ENCODE assay signal across 18 cellular contexts in genomic region chr4:81465668-81466357, GRCh38. TPM values are rescaled to one million over a fixed set of nuclear protein-coding genes. Genes with fewer than 3 reads are reported as not detected.
A peak's percentile ranks its signal among the peaks of the same experiment; 100 is the strongest.
DNase-seq lines count a peak whose midpoint lies in the region; ATAC-seq, FAIRE-seq and TF ChIP-seq lines count a peak whose summit lies in the region.
"Had no signal": no experiment of that assay in that cellular context is flagged by ENCODE, and none has a peak within 500 bp of the region (broad histone marks: within the 10 kb centered on the region; RNA-seq: fewer than 3 reads in every experiment).

No MANE protein-coding gene starts in this region.

- no peak overlapping the region for H3K27ac Mint-ChIP-seq in natural killer cell treated with Interleukin-12 subunit alpha and Interleukin-12 subunit beta and Interleukin-15 and Interleukin-18, amount 100 ng/mL, for 72 hours
- H3K27ac Mint-ChIP-seq: activated naive CD8-positive, alpha-beta T cell treated with anti-CD3 and anti-CD28 coated beads, Interleukin-2, amount 50 U/mL, for 24 hours had no signal

- H3K9me3 ChIP-seq in A549 (no peaks in the 10 kb centered on the region), breast epithelium (no peaks in the 10 kb centered on the region)
- H3K9me3 ChIP-seq: esophagus muscularis mucosa had no signal

- POLR2A ChIA-PET in A549 (lab: Yijun Ruan, JAX) = no interaction called here

- DNase-seq in A549 (ENCODE audit: low read depth in 1 of 2, low spot score in 1 of 2) = no peak
- DNase-seq in NCI-H1436 (lab: John Stamatoyannopoulos, UW) = peak; percentile 84
- DNase-seq in NCI-H774 (lab: John Stamatoyannopoulos, UW) = peak; percentile 73
- DNase-seq in left colon = no peak
- no peak for DNase-seq in breast epithelium (ENCODE audit: low spot score in 2 of 2)
- DNase-seq in natural killer cell treated with Interleukin-12 subunit alpha and Interleukin-12 subunit beta and Interleukin-15 and Interleukin-18, amount 100 ng/mL, for 72 hours (ENCODE audit: low spot score) = no peak
- DNase-seq: activated CD4-positive, alpha-beta T cell treated with anti-CD3 and anti-CD28 coated beads for 1 hour; activated naive CD8-positive, alpha-beta T cell treated with anti-CD3 and anti-CD28 coated beads, Interleukin-2, amount 50 U/mL, for 24 hours; activated T-cell treated with anti-CD3 and anti-CD28 coated beads, Interleukin-2, amount 50 U/mL, for 1 hour; CD4-positive, alpha-beta memory T cell; H7; mammary epithelial cell; NCI-H1694 treated with DMSO at 0.1 percent for 48 hours; nucleus accumbens had no signal

- FAIRE-seq in A549 (lab: Jason Lieb, UNC) = no peak

- H3K4me1 ChIP-seq in A549 (no peaks in the 10 kb centered on the region), breast epithelium (peaks cover 0 to 13% of the 10 kb centered on the region in 2 donors)

- no peaks in the 10 kb centered on the region for H3K9me3 Mint-ChIP-seq in natural killer cell treated with Interleukin-12 subunit alpha and Interleukin-12 subunit beta and Interleukin-15 and Interleukin-18, amount 100 ng/mL, for 72 hours
- H3K9me3 Mint-ChIP-seq: activated naive CD8-positive, alpha-beta T cell treated with anti-CD3 and anti-CD28 coated beads, Interleukin-2, amount 50 U/mL, for 24 hours; CD4-positive, alpha-beta memory T cell had no signal

- CTCF ChIA-PET in A549 (lab: Yijun Ruan, JAX) = interaction anchor here (1.7 to 3.1 kb wide), 3 partner anchors 379 to 806 kb away, joined by 5 to 25 read pairs (median 7); no protein-coding TSS in a partner anchor

- H3K4me3 Mint-ChIP-seq in natural killer cell treated with Interleukin-12 subunit alpha and Interleukin-12 subunit beta and Interleukin-15 and Interleukin-18, amount 100 ng/mL, for 72 hours = no peak overlapping the region
- H3K4me3 Mint-ChIP-seq: activated naive CD8-positive, alpha-beta T cell treated with anti-CD3 and anti-CD28 coated beads, Interleukin-2, amount 50 U/mL, for 24 hours; CD4-positive, alpha-beta memory T cell had no signal

- peaks cover 29 to 46% of the 10 kb centered on the region in 2 donors for H3K4me1 Mint-ChIP-seq in natural killer cell treated with Interleukin-12 subunit alpha and Interleukin-12 subunit beta and Interleukin-15 and Interleukin-18, amount 100 ng/mL, for 72 hours (ENCODE audit: low read depth in 2 of 2)

- TF ChIP-seq CTCF in A549 (IDR thresholded peaks at IDR 0.05) (no peak), breast epithelium (IDR thresholded peaks at IDR 0.05) (no peak)

- no peaks in the 10 kb centered on the region for H3K27me3 ChIP-seq in breast epithelium
- H3K27me3 ChIP-seq: esophagus muscularis mucosa had no signal

- H3K27ac ChIP-seq in A549 = no peak overlapping the region
- no peak overlapping the region for H3K27ac ChIP-seq in breast epithelium
- H3K27ac ChIP-seq: esophagus muscularis mucosa had no signal

- intact Hi-C loops in left colon (cut with DNase I, micrococcal nuclease) (loop anchor here in 1 of 2 donors (10.0 kb wide), 1 partner anchor 379 kb away; no protein-coding TSS in a partner anchor), breast epithelium (cut with DNase I; ENCODE audit: low total_unique reads) (no loop called here)

- no peaks in the 10 kb centered on the region for H3K36me3 ChIP-seq in breast epithelium
- H3K36me3 ChIP-seq: esophagus muscularis mucosa had no signal

- H3K36me3 Mint-ChIP-seq in natural killer cell treated with Interleukin-12 subunit alpha and Interleukin-12 subunit beta and Interleukin-15 and Interleukin-18, amount 100 ng/mL, for 72 hours = no peaks in the 10 kb centered on the region

- ATAC-seq in A549 = no peak
- ATAC-seq in left colon = peak; percentile 68
- ATAC-seq in GM21737 (IDR thresholded peaks at IDR 0.05; ENCODE audit: unreplicated experiment) = no peak
- no peak for ATAC-seq in GM21786 (IDR thresholded peaks at IDR 0.05; ENCODE audit: unreplicated experiment)
- ATAC-seq in natural killer cell treated with Interleukin-12 subunit alpha and Interleukin-12 subunit beta and Interleukin-15 and Interleukin-18, amount 100 ng/mL, for 72 hours = no peak
- ATAC-seq: activated naive CD8-positive, alpha-beta T cell treated with anti-CD3 and anti-CD28 coated beads, Interleukin-2, amount 50 U/mL, for 24 hours had no signal

- TF ChIP-seq POLR2A in A549 (IDR thresholded peaks at IDR 0.05; ENCODE audit: low read length) = no peak
- TF ChIP-seq POLR2A in breast epithelium (IDR thresholded peaks at IDR 0.05) = no peak

- no peak overlapping the region for H3K4me2 ChIP-seq in A549

- H3K4me3 ChIP-seq in A549 (no peak overlapping the region), breast epithelium (no peak overlapping the region)
- H3K4me3 ChIP-seq: esophagus muscularis mucosa, skin epidermis had no signal

- WGBS in A549 (ENCODE audit: missing lambda C conversion rate) = 24% methylated on average over 6 of the region's 6 CpGs

- no peak for TF ChIP-seq EP300 in A549 (IDR thresholded peaks at IDR 0.05)

- no peak for TF ChIP-seq RAD21 in A549 (conservative IDR thresholded peaks at IDR 0.05 in 1 of 2, IDR thresholded peaks at IDR 0.05 in 1 of 2)

- H3K27me3 Mint-ChIP-seq in natural killer cell treated with Interleukin-12 subunit alpha and Interleukin-12 subunit beta and Interleukin-15 and Interleukin-18, amount 100 ng/mL, for 72 hours = no peaks in the 10 kb centered on the region
- H3K27me3 Mint-ChIP-seq: activated naive CD8-positive, alpha-beta T cell treated with anti-CD3 and anti-CD28 coated beads, Interleukin-2, amount 50 U/mL, for 24 hours; CD4-positive, alpha-beta memory T cell had no signal

TF ChIP-seq in A549, 52 proteins besides CTCF, POLR2A, EP300 and RAD21:
- TF ChIP-seq MAFK (IDR thresholded peaks at IDR 0.05; ENCODE audit: partially characterized antibody) (peak; percentile 91), E2F6 (IDR thresholded peaks at IDR 0.05; ENCODE audit: borderline replicate concordance, low read depth) (no peak), NR3C1 (IDR thresholded peaks at IDR 0.05) (no peak)
TF ChIP-seq in A549: peak in this region for 1.

RNA-seq across cellular contexts. Expression of gene RASGEF1B, which starts 5.9 kb away (rescaled TPM):
- polyA plus RNA-seq in A549 (2011; rRNA removed) = 0.16 and 0.24 TPM in 2 replicates
- 0.03 TPM in 1 of 2 replicates, not detected in the other for polyA plus RNA-seq in A549 (2012; cell fraction: cytosol; rRNA removed)
- 0.02 TPM in 1 of 2 replicates, not detected in the other for polyA plus RNA-seq in A549 (2012; cell fraction: nucleus; rRNA removed)
- polyA plus RNA-seq in A549 (2017; fragmentation: RNase III; extraction: RNeasy Plus Mini Kit Qiagen cat#74134 plus additional on column Dnase treatment) = not detected in 3 replicates
- 0.19 and 0.21 TPM in 2 replicates for polyA minus RNA-seq in A549 (2011; rRNA and poly(A)+ RNA removed)
- total RNA-seq in left colon = 10 to 100 TPM; 13.5 to 24.1 TPM
- 10 to 100 TPM; 16.4 to 45.8 (median 25.0) TPM for total RNA-seq in breast epithelium
- total RNA-seq in natural killer cell treated with Interleukin-12 subunit alpha and Interleukin-12 subunit beta and Interleukin-15 and Interleukin-18, amount 100 ng/mL, for 72 hours = 10 to 100 TPM in 1 of 2 donors, 1 to 10 TPM in 1; 3.9 to 18.5 TPM

Comparison
In these comparisons a context has a peak if more than half of its experiments do, and no peak if none do; other contexts are left out.
1. DNase-seq: peak in NCI-H1436 (single experiment) and NCI-H774 (single experiment); none in A549 (0 of 2), left colon (0 of 2), breast epithelium (0 of 2) and natural killer cell treated with Interleukin-12 subunit alpha and Interleukin-12 subunit beta and Interleukin-15 and Interleukin-18, amount 100 ng/mL, for 72 hours (single experiment).